In genomic region chr5:64696414-64696813, GRCh38 we compare ENCODE assay signal across 11 cellular contexts. TPM values are rescaled to one million over a fixed set of nuclear protein-coding genes. Genes with fewer than 3 reads are reported as not detected.
"Had no signal": no experiment of that assay in that cellular context is flagged by ENCODE, and none has a peak within 500 bp of the region (broad histone marks: within the 10 kb centered on the region; RNA-seq: fewer than 3 reads in every experiment).

No MANE protein-coding gene starts in this region.

RNA-seq across cellular contexts. Expression of gene SHISAL2B, which starts 6.1 kb away (rescaled TPM):
- total RNA-seq: PC-9; Peyer's patch; Right ventricle myocardium inferior; Right ventricle myocardium superior; RPMI7951; SJCRH30; SJSA1; SK-MEL-5; T-cell; T-helper 1 cell treated with Interleukin-12 subunit alpha and Interleukin-12 subunit beta and Interleukin-4 antibody, amounts not matched to agents 30 ng/mL and 1 ng/mL, for 36 hours had no signal
- polyA plus RNA-seq: SK-N-SH had no signal
